In genomic region chr7:138606251-138606650, GRCh38 we compare ENCODE assay signal across 23 cellular contexts.
"Had no signal": no experiment of that assay in that cellular context is flagged by ENCODE, and none has a peak within 500 bp of the region (broad histone marks: within the 10 kb centered on the region; RNA-seq: fewer than 3 reads in every experiment).

No MANE protein-coding gene starts in this region.

- ATAC-seq: activated CD8-positive, alpha-beta T cell treated with anti-CD3 and anti-CD28 coated beads, Interleukin-2, amount 10 ng/mL, durations not matched to agents 7 days and 5 days; WTC11 had no signal

- H3K36me3 ChIP-seq: breast epithelium, colonic mucosa had no signal

- H2AFZ ChIP-seq: PC-9 had no signal

- H3K4me1 ChIP-seq: breast epithelium, colonic mucosa had no signal

- DNase-seq: activated CD4-positive, alpha-beta T cell treated with anti-CD3 and anti-CD28 coated beads for 48 hours; activated CD4-positive, alpha-beta T cell treated with anti-CD3 and anti-CD28 coated beads, Interleukin-2, amount 50 U/mL, for 4 hours; activated CD4-positive, CD25-positive, alpha-beta regulatory T cell treated with anti-CD3 and anti-CD28 coated beads, Interleukin-2, amount 50 U/mL, for 72 hours; activated CD8-positive, alpha-beta memory T cell treated with anti-CD3 and anti-CD28 coated beads, Interleukin-2, amount 50 U/mL, for 48 hours; activated CD8-positive, alpha-beta T cell treated with anti-CD3 and anti-CD28 coated beads, Interleukin-2, amount 10 ng/mL, durations not matched to agents 7 days and 5 days; activated T-cell treated with anti-CD3 and anti-CD28 coated beads, Interleukin-2, amount 50 U/mL, for 1 hour; aorta; caudate nucleus; colonic mucosa; Karpas-422; MM.1S; NCI-H1105; NCI-H1436; NCI-H1694 treated with DMSO at 0.1 percent for 48 hours; NCI-H2029 treated with DMSO at 0.1 percent for 48 hours; NCI-H446; NCI-H526; PC-9; SHP77 treated with DMSO at 0.1 percent for 48 hours; SW 1271 had no signal

- H3K27ac ChIP-seq: breast epithelium, colonic mucosa, PC-9, SK-N-MC had no signal

- H3K27me3 ChIP-seq: breast epithelium, colonic mucosa had no signal

- H3K4me2 ChIP-seq: PC-9 had no signal

- H3K9me3 ChIP-seq: breast epithelium, colonic mucosa had no signal

- H3K4me3 ChIP-seq: breast epithelium, colonic mucosa, PC-9, SK-N-MC had no signal
